ENCODE assay signal across 1 cellular context in genomic region chr15:60215225-60215963, GRCh38.
TF ChIP-seq lines count a peak whose summit lies in the region.

No MANE protein-coding gene starts in this region.

TF ChIP-seq in WTC11, 78 proteins besides CTCF, POLR2A, EP300 and RAD21 (continued from another document):
- TF ChIP-seq ELF4 (CRISPR knock-in tag; IDR thresholded peaks at IDR 0.05; ENCODE audit: low read depth) (no peak), ZNF281 (CRISPR knock-in tag; IDR thresholded peaks at IDR 0.05) (no peak), PREB (CRISPR knock-in tag; IDR thresholded peaks at IDR 0.05; ENCODE audit: borderline replicate concordance) (no peak)
TF ChIP-seq in WTC11: peak in this region for 0.
